In the genomic region with DNA sequence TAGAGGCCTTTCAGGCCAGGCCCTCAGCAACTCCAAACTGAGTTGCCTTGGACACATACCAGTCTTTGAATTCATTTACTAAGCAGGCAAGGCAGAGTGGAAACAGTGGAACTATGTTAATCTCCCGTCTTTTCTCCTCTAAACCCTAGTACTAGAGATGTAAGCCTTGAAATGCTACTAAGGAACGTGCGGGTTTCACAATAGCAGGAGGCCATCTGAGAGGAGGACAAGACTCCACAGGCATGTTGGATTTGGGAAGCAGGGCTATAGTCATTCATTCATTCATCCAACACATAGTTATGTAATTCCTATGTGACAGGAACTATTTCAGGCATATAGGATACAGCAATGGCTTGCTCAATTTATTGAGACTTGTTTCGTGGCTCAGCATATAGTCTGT, we compare ENCODE assay signal across 29 cellular contexts.
"Had no signal": no experiment of that assay in that cellular context is flagged by ENCODE, and none has a peak within 500 bp of the region (broad histone marks: within the 10 kb centered on the region; RNA-seq: fewer than 3 reads in every experiment).

No MANE protein-coding gene starts in this region.

- H3K27ac Mint-ChIP-seq: activated CD4-positive, alpha-beta memory T cell treated with anti-CD3 and anti-CD28 coated beads, Interleukin-2, amount 10 ng/mL, durations not matched to agents 7 days and 5 days; activated CD4-positive, alpha-beta T cell treated with anti-CD3 and anti-CD28 coated beads, Interleukin-2, amount 10 ng/mL, durations not matched to agents 7 days and 5 days; activated naive CD4-positive, alpha-beta T cell treated with anti-CD3 and anti-CD28 coated beads, Interleukin-2, amount 10 ng/mL, durations not matched to agents 7 days and 5 days; activated naive CD8-positive, alpha-beta T cell treated with anti-CD3 and anti-CD28 coated beads, Interleukin-2, amount 10 ng/mL, durations not matched to agents 7 days and 5 days; activated T-cell treated with anti-CD3 and anti-CD28 coated beads, Interleukin-2, amount 50 U/mL, for 24 hours; dendritic cell treated with granulocyte-macrophage colony-stimulating factor and Interleukin-4, amounts not matched to agents 40 ng/mL and 50 ng/mL, for 4 days; endodermal cell had no signal

- H3K4me3 ChIP-seq: breast epithelium, esophagus squamous epithelium, heart right ventricle, left ventricle myocardium inferior, lung, ovary, psoas muscle, right atrium auricular region, tibial nerve had no signal

- H3K27ac ChIP-seq: breast epithelium, heart right ventricle, left ventricle myocardium inferior, ovary, psoas muscle, right atrium auricular region, tibial nerve, VCaP had no signal

- H3K9me3 Mint-ChIP-seq: activated CD4-positive, alpha-beta memory T cell treated with anti-CD3 and anti-CD28 coated beads, Interleukin-2, amount 10 ng/mL, durations not matched to agents 7 days and 5 days; activated CD4-positive, alpha-beta T cell treated with anti-CD3 and anti-CD28 coated beads, Interleukin-2, amount 10 ng/mL, durations not matched to agents 7 days and 5 days; activated naive CD4-positive, alpha-beta T cell treated with anti-CD3 and anti-CD28 coated beads, Interleukin-2, amount 10 ng/mL, durations not matched to agents 7 days and 5 days; activated naive CD8-positive, alpha-beta T cell treated with anti-CD3 and anti-CD28 coated beads, Interleukin-2, amount 10 ng/mL, durations not matched to agents 7 days and 5 days; activated T-cell treated with anti-CD3 and anti-CD28 coated beads, Interleukin-2, amount 50 U/mL, for 24 hours; central memory CD8-positive, alpha-beta T cell; dendritic cell treated with granulocyte-macrophage colony-stimulating factor and Interleukin-4, amounts not matched to agents 40 ng/mL and 50 ng/mL, for 4 days; endodermal cell; nephron had no signal

- FAIRE-seq: islet of Langerhans, TTC549 had no signal

- H3K4me1 Mint-ChIP-seq: nephron had no signal

- H3K9me3 ChIP-seq: breast epithelium, esophagus squamous epithelium, heart right ventricle, left ventricle myocardium inferior, ovary, psoas muscle, right atrium auricular region, tibial nerve had no signal

- H3K27me3 ChIP-seq: breast epithelium, ovary had no signal

- ATAC-seq: heart right ventricle, psoas muscle had no signal

- H3K36me3 Mint-ChIP-seq: activated naive CD4-positive, alpha-beta T cell treated with anti-CD3 and anti-CD28 coated beads, Interleukin-2, amount 10 ng/mL, durations not matched to agents 7 days and 5 days; activated naive CD8-positive, alpha-beta T cell treated with anti-CD3 and anti-CD28 coated beads, Interleukin-2, amount 10 ng/mL, durations not matched to agents 7 days and 5 days had no signal

- H3K4me1 ChIP-seq: breast epithelium, psoas muscle had no signal

- H3K36me3 ChIP-seq: breast epithelium, esophagus squamous epithelium, heart right ventricle, left ventricle myocardium inferior, ovary, right atrium auricular region, tibial nerve had no signal

- DNase-seq: activated CD4-positive, alpha-beta memory T cell treated with anti-CD3 and anti-CD28 coated beads, Interleukin-2, amount 10 ng/mL, durations not matched to agents 7 days and 5 days; activated CD4-positive, alpha-beta T cell treated with anti-CD3 and anti-CD28 coated beads for 1 hour; activated CD4-positive, alpha-beta T cell treated with anti-CD3 and anti-CD28 coated beads, Interleukin-2, amount 10 ng/mL, durations not matched to agents 7 days and 5 days; activated CD8-positive, alpha-beta memory T cell treated with anti-CD3 and anti-CD28 coated beads, Interleukin-2, amount 50 U/mL, for 48 hours; activated gamma-delta T cell; activated naive CD4-positive, alpha-beta T cell treated with anti-CD3 and anti-CD28 coated beads, Interleukin-2, amount 10 ng/mL, durations not matched to agents 7 days and 5 days; activated naive CD8-positive, alpha-beta T cell treated with anti-CD3 and anti-CD28 coated beads, Interleukin-2, amount 10 ng/mL, durations not matched to agents 7 days and 5 days; activated T-cell treated with anti-CD3 and anti-CD28 coated beads, Interleukin-2, amount 50 U/mL, for 24 hours; esophagus squamous epithelium; foreskin melanocyte; heart right ventricle; left ventricle myocardium inferior; mesendoderm; ovary; psoas muscle; stimulated activated CD4-positive, alpha-beta T cell treated with anti-CD3 and anti-CD28 coated beads, Interleukin-15, amount 100 ng/mL, for 24 hours; stimulated activated CD4-positive, alpha-beta T cell treated with anti-CD3 and anti-CD28 coated beads, Interleukin-2, amount 100 ng/mL, for 24 hours; stimulated activated naive CD4-positive, alpha-beta T cell had no signal

- H3K4me3 Mint-ChIP-seq: activated CD4-positive, alpha-beta memory T cell treated with anti-CD3 and anti-CD28 coated beads, Interleukin-2, amount 10 ng/mL, durations not matched to agents 7 days and 5 days; activated CD4-positive, alpha-beta T cell treated with anti-CD3 and anti-CD28 coated beads, Interleukin-2, amount 10 ng/mL, durations not matched to agents 7 days and 5 days; activated naive CD4-positive, alpha-beta T cell treated with anti-CD3 and anti-CD28 coated beads, Interleukin-2, amount 10 ng/mL, durations not matched to agents 7 days and 5 days; activated naive CD8-positive, alpha-beta T cell treated with anti-CD3 and anti-CD28 coated beads, Interleukin-2, amount 10 ng/mL, durations not matched to agents 7 days and 5 days; activated T-cell treated with anti-CD3 and anti-CD28 coated beads, Interleukin-2, amount 50 U/mL, for 24 hours; central memory CD8-positive, alpha-beta T cell; dendritic cell treated with granulocyte-macrophage colony-stimulating factor and Interleukin-4, amounts not matched to agents 40 ng/mL and 50 ng/mL, for 4 days; endodermal cell had no signal
